8 cellular contexts compared by ENCODE assay signal in genomic region chr12:117190210-117190781, GRCh38. TPM values are rescaled to one million over a fixed set of nuclear protein-coding genes. Genes with fewer than 3 reads are reported as not detected.
DNase-seq lines count a peak whose midpoint lies in the region; ATAC-seq and TF ChIP-seq lines count a peak whose summit lies in the region.

TSS of gene FBXO21 (minus strand) at chr12:117190470. CDS start at chr12:117190456, 14 bp downstream.

- no peaks in the 10 kb centered on the region for H3K9me3 Mint-ChIP-seq in activated naive CD4-positive, alpha-beta T cell treated with anti-CD3 and anti-CD28 coated beads, Interleukin-2, amount 50 U/mL, for 24 hours

- H3K4me3 Mint-ChIP-seq in activated naive CD4-positive, alpha-beta T cell treated with anti-CD3 and anti-CD28 coated beads, Interleukin-2, amount 50 U/mL, for 24 hours, result peak within 1 kb of the TSS; percentile 96

- H3K36me3 Mint-ChIP-seq in activated naive CD4-positive, alpha-beta T cell treated with anti-CD3 and anti-CD28 coated beads, Interleukin-2, amount 50 U/mL, for 24 hours, result peaks cover 8% of the 10 kb centered on the region

- peaks cover 16% of the 10 kb centered on the region for H3K36me3 ChIP-seq in SK-N-MC (ENCODE audit: insufficient read depth, low read length)

- H3K9ac ChIP-seq in SK-N-MC (ENCODE audit: insufficient read length), result peak within 1 kb of the TSS; percentile 83

- no peak for TF ChIP-seq CTCF in HFF-Myc (IDR thresholded peaks at IDR 0.05; ENCODE audit: low read depth, low read length, missing control alignments)
- TF ChIP-seq CTCF in omental fat pad (IDR thresholded peaks at IDR 0.05), result no peak

- no peaks in the 10 kb centered on the region for H3K27me3 Mint-ChIP-seq in activated naive CD4-positive, alpha-beta T cell treated with anti-CD3 and anti-CD28 coated beads, Interleukin-2, amount 50 U/mL, for 24 hours

- H3K4me3 ChIP-seq in HFF-Myc (replicated peaks; ENCODE audit: low read depth, low read length) (peak within 1 kb of the TSS; percentile 93), SK-N-MC (peak within 1 kb of the TSS; percentile 97)

- DNase-seq in GM04504 (ENCODE audit: low read depth) (peak; percentile 55), HFF-Myc (ENCODE audit: extremely low read depth, low read depth) (peak; percentile 25), NAMALWA (ENCODE audit: low spot score) (peak; percentile 92), SK-N-MC (ENCODE audit: low read depth, low spot score) (peak; percentile 14), glomerular endothelial cell (ENCODE audit: extremely low read depth, low read depth, low spot score) (no peak), omental fat pad (ENCODE audit: low spot score) (peak; percentile 71)

- no peaks in the 10 kb centered on the region for H3K9me3 ChIP-seq in SK-N-MC (ENCODE audit: low read depth, low read length)

- H3K4me1 Mint-ChIP-seq in activated naive CD4-positive, alpha-beta T cell treated with anti-CD3 and anti-CD28 coated beads, Interleukin-2, amount 50 U/mL, for 24 hours, result peaks cover 35% of the 10 kb centered on the region

- peak within 1 kb of the TSS; percentile 68 for H3K27ac Mint-ChIP-seq in activated naive CD4-positive, alpha-beta T cell treated with anti-CD3 and anti-CD28 coated beads, Interleukin-2, amount 50 U/mL, for 24 hours

- peak; percentile 94 for ATAC-seq in omental fat pad (ENCODE audit: low FRiP score)

- H3K27ac ChIP-seq in SK-N-MC, result no peak within 1 kb of the TSS
- H3K27ac ChIP-seq in temporal lobe (ENCODE audit: low read depth, low read length), result peak within 1 kb of the TSS; percentile 85

RNA-seq across cellular contexts. Expression of gene FBXO21, which starts in this region (rescaled TPM):
- total RNA-seq in glomerular endothelial cell, result 42.0 and 82.8 TPM in 2 replicates
- total RNA-seq in omental fat pad, result 10 to 100 TPM; 45.0 to 74.2 (median 62.2) TPM
- total RNA-seq in temporal lobe, result 117 TPM
